Comparison of ENCODE assay signal across 18 cellular contexts in the genomic region with DNA sequence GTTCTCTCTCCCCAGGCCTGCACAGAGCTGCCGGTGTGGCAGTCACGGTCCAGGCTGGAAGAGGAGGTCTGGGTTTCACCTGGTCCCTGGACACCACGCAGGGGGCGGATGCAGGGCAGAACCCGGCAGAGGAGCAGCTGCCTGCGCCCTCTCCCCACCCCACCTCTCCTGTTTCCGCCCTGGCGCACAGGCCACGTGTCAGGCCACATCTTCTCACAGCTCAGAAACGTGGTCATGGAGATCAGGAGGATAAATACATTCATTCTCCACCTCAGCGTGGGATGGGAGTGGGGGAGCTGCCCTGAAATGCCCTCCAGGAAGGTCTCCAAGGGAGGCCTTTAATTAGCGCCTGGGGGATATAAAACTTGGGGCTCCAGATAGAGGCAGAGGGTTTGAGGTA.
"Had no signal": no experiment of that assay in that cellular context is flagged by ENCODE, and none has a peak within 500 bp of the region (broad histone marks: within the 10 kb centered on the region; RNA-seq: fewer than 3 reads in every experiment).

No MANE protein-coding gene starts in this region.

- DNase-seq: effector memory CD8-positive, alpha-beta T cell; gastrocnemius medialis; heart right ventricle; kidney glomerular epithelial cell; mammary epithelial cell; mucosa of descending colon; naive thymus-derived CD8-positive, alpha-beta T cell; small intestine; stimulated activated CD4-positive, alpha-beta T cell treated with anti-CD3 and anti-CD28 coated beads, Interleukin-12 subunit alpha, Interleukin-12 subunit beta, amount 100 ng/mL, for 4 hours; stimulated activated naive CD4-positive, alpha-beta T cell; thyroid gland had no signal

- H3K27me3 ChIP-seq: esophagus muscularis mucosa, gastrocnemius medialis, heart right ventricle, right atrium auricular region, suprapubic skin, thyroid gland had no signal

- H3K36me3 ChIP-seq: esophagus muscularis mucosa, gastrocnemius medialis, heart right ventricle, right atrium auricular region, suprapubic skin, thyroid gland had no signal

- ATAC-seq: effector memory CD8-positive, alpha-beta T cell; gastrocnemius medialis; left lobe of liver; naive thymus-derived CD8-positive, alpha-beta T cell had no signal

- H3K27ac ChIP-seq: epithelial cell of prostate, esophagus muscularis mucosa, gastrocnemius medialis, heart right ventricle, right atrium auricular region, suprapubic skin, thyroid gland had no signal

- H3K4me1 ChIP-seq: esophagus muscularis mucosa, gastrocnemius medialis, heart right ventricle, right atrium auricular region, thyroid gland had no signal

- H3K9me3 ChIP-seq: esophagus muscularis mucosa, gastrocnemius medialis, heart right ventricle, mucosa of descending colon, right atrium auricular region, suprapubic skin, thyroid gland had no signal

- H3K4me3 ChIP-seq: esophagus muscularis mucosa, gastrocnemius medialis, heart right ventricle, mucosa of descending colon, right atrium auricular region, suprapubic skin, thyroid gland had no signal

- FAIRE-seq: islet of Langerhans, small intestine, urothelium cell line had no signal
